Comparison of ENCODE assay signal across 9 cellular contexts in genomic region chr14:56581041-56581727, GRCh38. TPM values are rescaled to one million over a fixed set of nuclear protein-coding genes. Genes with fewer than 3 reads are reported as not detected.
DNase-seq lines count a peak whose midpoint lies in the region; ATAC-seq and TF ChIP-seq lines count a peak whose summit lies in the region.
"Had no signal": no experiment of that assay in that cellular context is flagged by ENCODE, and none has a peak within 500 bp of the region (broad histone marks: within the 10 kb centered on the region; RNA-seq: fewer than 3 reads in every experiment).

No MANE protein-coding gene starts in this region.

- POLR2A ChIA-PET in activated CD4-positive, alpha-beta memory T cell treated with anti-CD3 and anti-CD28 coated beads for 36 hours (lab: Charles Lee): no interaction called here

- H3K36me3 ChIP-seq in GM23338 (ENCODE audit: insufficient read depth): no peaks in the 10 kb centered on the region

- ATAC-seq in GM23338 (no peak), memory B cell (ENCODE audit: low read depth) (no peak), GM18502 (IDR thresholded peaks at IDR 0.05; ENCODE audit: poor library complexity, unreplicated experiment) (no peak)
- ATAC-seq: Panc1 had no signal

- no peaks in the 10 kb centered on the region for H3K9me2 ChIP-seq in GM23338 (ENCODE audit: insufficient read depth)

- H3K27me3 ChIP-seq in GM23338 (ENCODE audit: insufficient read depth): no peaks in the 10 kb centered on the region

- H3K27ac Mint-ChIP-seq in GM23338 (no peak overlapping the region), memory B cell (peak overlapping the region; percentile 48)
- no peak overlapping the region for H3K27ac Mint-ChIP-seq in activated CD4-positive, alpha-beta memory T cell treated with anti-CD3 and anti-CD28 coated beads for 36 hours

- peak overlapping the region; percentile 98 for H3K4me3 ChIP-seq in AG10803 (ENCODE audit: low read length)
- H3K4me3 ChIP-seq in GM23338: peak overlapping the region; percentile 96

- peak overlapping the region; percentile 89 for H3K4me3 Mint-ChIP-seq in GM23338
- H3K4me3 Mint-ChIP-seq in activated CD4-positive, alpha-beta memory T cell treated with anti-CD3 and anti-CD28 coated beads for 36 hours: peak overlapping the region; percentile 94
- peak overlapping the region; percentile 92 for H3K4me3 Mint-ChIP-seq in memory B cell

- no peak overlapping the region for H3K27ac ChIP-seq in GM23338 (ENCODE audit: low read depth)

- CTCF ChIA-PET in activated CD4-positive, alpha-beta memory T cell treated with anti-CD3 and anti-CD28 coated beads for 36 hours (lab: Charles Lee): interaction anchor here (0.9 kb wide), 1 partner anchor 483 kb away, joined by 4 read pairs; no protein-coding TSS in a partner anchor

- no peak overlapping the region for H2AFZ ChIP-seq in GM23338

- peaks cover 10% of the 10 kb centered on the region; the same call in 1 of the 2 replicates for H3K4me1 ChIP-seq in GM23338 (ENCODE audit: insufficient read depth)

- intact Hi-C loops in activated CD4-positive, alpha-beta memory T cell treated with anti-CD3 and anti-CD28 coated beads for 36 hours (cut with micrococcal nuclease): loop anchor here (2.0 kb wide), 1 partner anchor 480 kb away; no protein-coding TSS in a partner anchor

- H3K36me3 Mint-ChIP-seq in GM23338 (ENCODE audit: low read depth): no peaks in the 10 kb centered on the region
- peaks cover 5% of the 10 kb centered on the region for H3K36me3 Mint-ChIP-seq in activated CD4-positive, alpha-beta memory T cell treated with anti-CD3 and anti-CD28 coated beads for 36 hours
- H3K36me3 Mint-ChIP-seq in memory B cell: no peaks in the 10 kb centered on the region

- peaks cover 15% of the 10 kb centered on the region for H3K4me1 Mint-ChIP-seq in GM23338
- peaks cover 40% of the 10 kb centered on the region for H3K4me1 Mint-ChIP-seq in activated CD4-positive, alpha-beta memory T cell treated with anti-CD3 and anti-CD28 coated beads for 36 hours (ENCODE audit: low read depth)
- H3K4me1 Mint-ChIP-seq in memory B cell: peaks cover 27% of the 10 kb centered on the region

- peak overlapping the region; percentile 99 for H3K4me2 ChIP-seq in GM23338

- peaks cover 12% of the 10 kb centered on the region; the same call in 1 of the 2 replicates for H4K20me1 ChIP-seq in GM23338 (replicated peaks; ENCODE audit: insufficient read depth)

- no peak for DNase-seq in AG10803 (ENCODE audit: low read depth)
- DNase-seq in GM23338 (ENCODE audit: low spot score): no peak
- no peak for DNase-seq in activated CD4-positive, alpha-beta memory T cell treated with anti-CD3 and anti-CD28 coated beads for 36 hours
- no peak for DNase-seq in memory B cell (ENCODE audit: low spot score in 2 of 2)
- no peak for DNase-seq in medulla oblongata (ENCODE audit: extremely low spot score)
- DNase-seq in COLO668 (lab: John Stamatoyannopoulos, UW; ENCODE audit: unreplicated experiment): no peak
- DNase-seq in globus pallidus (ENCODE audit: low spot score): no peak

- no peaks in the 10 kb centered on the region for H3F3A ChIP-seq in GM23338 (replicated peaks; ENCODE audit: low read depth)

- H3K9me3 Mint-ChIP-seq in GM23338 (no peaks in the 10 kb centered on the region), memory B cell (no peaks in the 10 kb centered on the region)
- no peaks in the 10 kb centered on the region for H3K9me3 Mint-ChIP-seq in activated CD4-positive, alpha-beta memory T cell treated with anti-CD3 and anti-CD28 coated beads for 36 hours

- TF ChIP-seq CTCF in AG10803 (conservative IDR thresholded peaks at IDR 0.05; ENCODE audit: low read length) (no peak), GM23338 (conservative IDR thresholded peaks at IDR 0.05; ENCODE audit: low read depth in 2 of 2) (no peak)

- peaks cover 52% of the 10 kb centered on the region for H3K79me2 ChIP-seq in GM23338 (replicated peaks; ENCODE audit: insufficient read depth)

- H3K27me3 Mint-ChIP-seq in GM23338 (ENCODE audit: insufficient read depth, low read depth, poor library complexity) (no peaks in the 10 kb centered on the region), memory B cell (no peaks in the 10 kb centered on the region)
- H3K27me3 Mint-ChIP-seq in activated CD4-positive, alpha-beta memory T cell treated with anti-CD3 and anti-CD28 coated beads for 36 hours: no peaks in the 10 kb centered on the region

TF ChIP-seq in GM23338, 12 proteins besides CTCF, POLR2A, EP300 and RAD21:
- no peak for TF ChIP-seq CREB1 (CRISPR knock-in tag; IDR thresholded peaks at IDR 0.05; ENCODE audit: low read depth)

RNA-seq across cellular contexts. Expression of gene TMEM260, which starts 1.6 kb away (rescaled TPM):
- 13.2 and 22.9 TPM in 2 replicates for total RNA-seq in GM23338 (2014; rRNA removed; shearing (Covaris generic))
- polyA plus RNA-seq in GM23338 (2016; fragmentation: Nextera tagmentation; extraction: Ambion mirVana): 12.7 and 13.3 TPM in 2 replicates
- total RNA-seq in activated CD4-positive, alpha-beta memory T cell treated with anti-CD3 and anti-CD28 coated beads for 36 hours: 10 to 100 TPM; 11.4 to 13.2 TPM
